In genomic region chr3:184592411-184593200, GRCh38 we compare ENCODE assay signal across 1 cellular context.
TF ChIP-seq lines count a peak whose summit lies in the region.

No MANE protein-coding gene starts in this region.

TF ChIP-seq in HEK293, 187 proteins besides CTCF, POLR2A, EP300 and RAD21 (continued from another document):
- TF ChIP-seq, protein P1, sequence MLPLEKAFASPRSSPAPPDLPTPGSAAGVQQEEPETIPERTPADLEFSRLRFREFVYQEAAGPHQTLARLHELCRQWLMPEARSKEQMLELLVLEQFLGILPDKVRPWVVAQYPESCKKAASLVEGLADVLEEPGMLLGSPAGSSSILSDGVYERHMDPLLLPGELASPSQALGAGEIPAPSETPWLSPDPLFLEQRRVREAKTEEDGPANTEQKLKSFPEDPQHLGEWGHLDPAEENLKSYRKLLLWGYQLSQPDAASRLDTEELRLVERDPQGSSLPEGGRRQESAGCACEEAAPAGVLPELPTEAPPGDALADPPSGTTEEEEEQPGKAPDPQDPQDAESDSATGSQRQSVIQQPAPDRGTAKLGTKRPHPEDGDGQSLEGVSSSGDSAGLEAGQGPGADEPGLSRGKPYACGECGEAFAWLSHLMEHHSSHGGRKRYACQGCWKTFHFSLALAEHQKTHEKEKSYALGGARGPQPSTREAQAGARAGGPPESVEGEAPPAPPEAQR (tag by site-specific recombination; IDR thresholded peaks at IDR 0.05) = no peak
- TF ChIP-seq ZBTB10 (tag by site-specific recombination; IDR thresholded peaks at IDR 0.05) (no peak), TCF7L2 (IDR thresholded peaks at IDR 0.05; ENCODE audit: borderline replicate concordance, low read depth, low read length) (no peak), HIC1 (tag by site-specific recombination; IDR thresholded peaks at IDR 0.05) (no peak), ZNF843 (tag by site-specific recombination; IDR thresholded peaks at IDR 0.05) (no peak), ZNF169 (tag by site-specific recombination; IDR thresholded peaks at IDR 0.05) (no peak), PRDM1 (tag by site-specific recombination; IDR thresholded peaks at IDR 0.05) (no peak), ZSCAN30 (tag by site-specific recombination; IDR thresholded peaks at IDR 0.05) (no peak), ZNF398 (tag by site-specific recombination; IDR thresholded peaks at IDR 0.05) (peak; percentile 66), RBAK (tag by site-specific recombination; IDR thresholded peaks at IDR 0.05) (no peak), YY1 (tag by site-specific recombination; IDR thresholded peaks at IDR 0.05) (no peak), ZNF184 (tag by site-specific recombination; IDR thresholded peaks at IDR 0.05) (no peak)
TF ChIP-seq in HEK293: peak in this region for 5.
